ENCODE assay signal across 27 cellular contexts in genomic region chr14:106808907-106809306, GRCh38.
"Had no signal": no experiment of that assay in that cellular context is flagged by ENCODE, and none has a peak within 500 bp of the region (broad histone marks: within the 10 kb centered on the region; RNA-seq: fewer than 3 reads in every experiment).

No MANE protein-coding gene starts in this region.

- H3K4me3 ChIP-seq: ascending aorta, cardiac muscle cell had no signal

- H3K9me3 ChIP-seq: ascending aorta had no signal

- H3K36me3 ChIP-seq: ascending aorta, cardiac muscle cell had no signal

- H3K27me3 ChIP-seq: ascending aorta, cardiac muscle cell had no signal

- ATAC-seq: activated CD4-positive, alpha-beta T cell treated with anti-CD3 and anti-CD28 coated beads for 36 hours; activated CD4-positive, CD25-positive, alpha-beta regulatory T cell treated with anti-CD3 and anti-CD28 coated beads, Interleukin-2, amount 50 U/mL, for 24 hours; activated CD8-positive, alpha-beta memory T cell treated with anti-CD3 and anti-CD28 coated beads, Interleukin-2, amount 10 ng/mL, durations not matched to agents 7 days and 5 days; activated CD8-positive, alpha-beta T cell treated with anti-CD3 and anti-CD28 coated beads, Interleukin-2, amount 10 ng/mL, durations not matched to agents 7 days and 5 days; activated naive CD8-positive, alpha-beta T cell treated with anti-CD3 and anti-CD28 coated beads, Interleukin-2, amount 50 U/mL, for 24 hours had no signal

- H3K27ac ChIP-seq: ascending aorta, cardiac muscle cell, VCaP had no signal

- H3K4me1 ChIP-seq: ascending aorta had no signal

- DNase-seq: activated CD4-positive, alpha-beta memory T cell treated with anti-CD3 and anti-CD28 coated beads, Interleukin-2, amount 10 ng/mL, durations not matched to agents 7 days and 5 days; activated CD4-positive, alpha-beta T cell treated with anti-CD3 and anti-CD28 coated beads for 1 hour; activated CD4-positive, alpha-beta T cell treated with anti-CD3 and anti-CD28 coated beads for 36 hours; activated CD4-positive, alpha-beta T cell treated with anti-CD3 and anti-CD28 coated beads for 48 hours; activated CD4-positive, alpha-beta T cell treated with anti-CD3 and anti-CD28 coated beads, Interleukin-2, amount 50 U/mL, for 48 hours; activated CD4-positive, CD25-positive, alpha-beta regulatory T cell; activated CD8-positive, alpha-beta memory T cell treated with anti-CD3 and anti-CD28 coated beads for 24 hours; activated CD8-positive, alpha-beta memory T cell treated with anti-CD3 and anti-CD28 coated beads, Interleukin-2, amount 10 ng/mL, durations not matched to agents 7 days and 5 days; activated CD8-positive, alpha-beta memory T cell treated with anti-CD3 and anti-CD28 coated beads, Interleukin-2, amount 50 U/mL, for 48 hours; activated effector memory CD4-positive, alpha-beta T cell treated with Interleukin-2 at 50 U/mL for 16 hours; activated gamma-delta T cell; activated naive CD4-positive, alpha-beta T cell treated with Interleukin-2 at 50 U/mL for 16 hours; activated naive CD8-positive, alpha-beta T cell treated with anti-CD3 and anti-CD28 coated beads, Interleukin-2, amount 10 ng/mL, durations not matched to agents 7 days and 5 days; activated naive CD8-positive, alpha-beta T cell treated with anti-CD3 and anti-CD28 coated beads, Interleukin-2, amount 50 U/mL, for 24 hours; activated T-cell treated with anti-CD3 and anti-CD28 coated beads, Interleukin-2, amount 50 U/mL, for 24 hours; activated T-cell treated with anti-CD3 and anti-CD28 coated beads, Interleukin-2, amount 50 U/mL, for 48 hours; amygdala; anterior cingulate cortex; caudate nucleus; cerebellar nuclear complex; T-helper 1 cell; T-helper 9 cell had no signal
